13 cellular contexts compared by ENCODE assay signal in the genomic region with DNA sequence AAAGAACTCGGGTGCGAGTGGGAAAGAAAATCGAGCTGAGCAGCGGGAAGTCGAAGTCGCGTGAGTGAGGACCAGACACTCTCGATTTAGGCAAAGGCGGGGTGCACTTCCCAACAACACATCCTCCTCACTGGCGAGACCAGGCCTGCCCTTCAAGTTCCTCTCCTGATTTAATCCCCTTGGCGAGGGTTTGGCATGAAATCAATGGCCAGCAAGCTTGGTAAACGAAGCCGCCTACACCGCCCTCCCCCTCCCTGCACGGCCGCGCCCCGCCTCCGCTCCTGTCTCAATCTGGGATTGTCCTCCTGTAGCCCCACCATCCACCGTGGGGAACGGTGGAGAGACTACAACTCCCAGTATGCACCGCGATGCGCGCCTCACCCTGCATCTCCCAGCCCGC. TPM values are rescaled to one million over a fixed set of nuclear protein-coding genes. Genes with fewer than 3 reads are reported as not detected.
"Had no signal": no experiment of that assay in that cellular context is flagged by ENCODE, and none has a peak within 500 bp of the region (broad histone marks: within the 10 kb centered on the region; RNA-seq: fewer than 3 reads in every experiment).

A gene with protein sequence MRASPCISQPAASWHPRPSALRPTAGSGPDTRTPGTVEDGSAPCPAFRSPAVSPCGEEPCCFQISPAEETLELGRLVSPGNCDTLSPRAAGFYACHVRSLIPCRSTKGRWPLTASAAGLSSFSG (plus strand): TSS at position 301 of the 400 bp plus-strand sequence. CDS start 68 bp downstream, at position 369.

RNA-seq across cellular contexts. Expression of the gene that starts here (rescaled TPM):
- total RNA-seq: natural killer cell treated with Interleukin-12 subunit alpha and Interleukin-12 subunit beta and Interleukin-15 and Interleukin-18, amount 100 ng/mL, for 72 hours; neural crest cell; omental fat pad; osteocyte; posterior vena cava; pulmonary artery endothelial cell; renal cortical epithelial cell; right lobe of liver; stomach; subcutaneous adipose tissue; temporal lobe; transverse colon; urinary bladder had no signal
